23 cellular contexts compared by ENCODE assay signal in the genomic region with DNA sequence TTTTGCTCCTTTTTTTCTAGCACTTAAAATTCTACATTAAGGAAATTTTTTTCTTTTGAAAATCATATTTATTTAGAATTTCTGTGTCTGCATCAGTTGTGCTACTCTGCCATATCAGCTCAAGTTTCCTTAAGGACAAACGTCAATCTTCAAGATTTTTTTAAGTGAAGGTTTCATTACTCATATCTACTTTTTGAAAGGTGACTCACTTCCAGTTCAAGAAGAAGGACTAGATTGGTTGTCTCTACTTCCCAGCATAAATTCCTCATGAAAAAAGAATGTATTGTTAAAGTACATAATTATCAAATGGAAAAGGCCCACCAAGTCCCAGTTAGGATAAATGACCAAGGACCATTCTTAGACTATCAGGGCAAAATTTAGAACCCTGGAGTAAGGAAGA.
"Had no signal": no experiment of that assay in that cellular context is flagged by ENCODE, and none has a peak within 500 bp of the region (broad histone marks: within the 10 kb centered on the region; RNA-seq: fewer than 3 reads in every experiment).

No MANE protein-coding gene starts in this region.

- H3K4me3 ChIP-seq: SK-N-MC had no signal

- H3K27ac ChIP-seq: SK-N-MC, VCaP had no signal

- ATAC-seq: activated CD4-positive, alpha-beta T cell treated with anti-CD3 and anti-CD28 coated beads for 36 hours; activated T-helper 17 cell treated with anti-CD3 and anti-CD28 coated beads, Interleukin-2, amount 50 U/mL, for 72 hours; Right ventricle myocardium inferior; T-cell had no signal

- DNase-seq: activated CD4-positive, alpha-beta memory T cell treated with anti-CD3 and anti-CD28 coated beads, Interleukin-2, amount 10 ng/mL, durations not matched to agents 7 days and 5 days; activated CD4-positive, alpha-beta T cell treated with anti-CD3 and anti-CD28 coated beads for 36 hours; activated CD4-positive, alpha-beta T cell treated with anti-CD3 and anti-CD28 coated beads, Interleukin-2, amount 50 U/mL, for 1 hour; activated CD4-positive, CD25-positive, alpha-beta regulatory T cell; activated gamma-delta T cell; activated naive CD4-positive, alpha-beta T cell treated with anti-CD3 and anti-CD28 coated beads for 36 hours; activated T-cell treated with anti-CD3 and anti-CD28 coated beads for 4 hours; activated T-cell treated with anti-CD3 and anti-CD28 coated beads, Interleukin-2, amount 50 U/mL, for 48 hours; caudate nucleus; Kasumi-1; KBM-7; NCI-H1092; NCI-H1417; NCI-H2029; NCI-H2107; NCI-H446; NCI-H524; T-cell had no signal

- FAIRE-seq: RCC 7860 had no signal
